In the genomic region with DNA sequence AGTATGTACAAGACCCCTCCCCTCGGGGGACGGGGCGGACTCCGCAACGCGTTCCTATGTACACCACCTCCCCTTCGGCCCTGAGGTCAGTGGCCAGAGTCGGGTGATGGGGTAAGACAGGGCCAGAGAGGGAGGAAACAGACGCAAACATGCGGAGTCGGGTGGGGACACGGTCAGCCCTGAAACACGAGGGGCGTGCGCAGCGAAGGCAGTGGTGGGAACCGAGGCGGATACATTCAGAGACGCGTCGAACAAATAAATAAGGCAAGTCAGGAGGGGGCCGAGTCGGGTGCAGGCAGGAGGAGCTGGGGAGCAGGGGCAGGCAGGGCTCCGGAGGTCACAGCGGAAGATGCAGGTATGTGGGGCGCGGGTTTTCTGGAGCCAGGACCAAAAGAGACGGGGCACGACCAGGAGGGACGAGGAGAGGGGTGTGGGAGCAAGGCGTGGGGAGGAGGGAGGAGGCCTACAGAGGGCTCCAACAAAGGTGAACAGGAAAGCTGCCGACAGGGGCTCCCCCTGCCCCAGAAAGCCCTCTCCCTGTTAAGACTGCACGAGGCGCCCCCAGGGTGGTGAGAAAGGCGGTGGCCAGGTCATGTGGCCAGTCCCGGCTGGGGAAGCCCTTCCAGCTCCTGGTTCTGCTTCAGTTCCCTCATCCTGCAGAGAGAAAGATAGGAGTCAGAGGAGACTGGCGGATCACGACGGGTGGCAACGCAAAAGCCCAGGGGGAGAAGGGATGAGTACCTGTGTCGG, we compare ENCODE assay signal across 8 cellular contexts. TPM values are rescaled to one million over a fixed set of nuclear protein-coding genes. Genes with fewer than 3 reads are reported as not detected.
A peak's percentile ranks its signal among the peaks of the same experiment; 100 is the strongest.
DNase-seq lines count a peak whose midpoint lies in the region; ATAC-seq and TF ChIP-seq lines count a peak whose summit lies in the region.

No MANE protein-coding gene starts in this region.

- intact Hi-C loops in posterior vena cava (cut with DNase I), result no loop called here

- H3K4me3 ChIP-seq in GM06990 (replicated peaks; ENCODE audit: low read depth, low read length) (peak overlapping the region; percentile 75), skeletal muscle cell (ENCODE audit: low read depth, low read length) (peak overlapping the region; percentile 75)

- no peak overlapping the region for H3K4me3 Mint-ChIP-seq in glutamatergic neuron (ENCODE audit: unreplicated experiment)

- peaks cover 21% of the 10 kb centered on the region for H3K27me3 Mint-ChIP-seq in glutamatergic neuron (ENCODE audit: unreplicated experiment)

- DNase-seq in GM06990 (ENCODE audit: extremely low read depth, insufficient read length) (no peak), HT-29 (ENCODE audit: low spot score) (peak; percentile 8), glutamatergic neuron (peak; percentile 64), skeletal muscle cell (ENCODE audit: low read depth) (no peak), middle frontal gyrus (ENCODE audit: extremely low spot score, low spot score) (no peak), posterior vena cava (ENCODE audit: low spot score) (no peak)
- peak; percentile 46 for DNase-seq in activated CD8-positive, alpha-beta memory T cell treated with anti-CD3 and anti-CD28 coated beads, Interleukin-2, amount 50 U/mL, for 4 hours

- H3K36me3 Mint-ChIP-seq in glutamatergic neuron (ENCODE audit: unreplicated experiment), result no peaks in the 10 kb centered on the region

- H3K4me1 Mint-ChIP-seq in glutamatergic neuron (ENCODE audit: low read depth, unreplicated experiment), result peaks cover 20% of the 10 kb centered on the region

- no peak overlapping the region for H3K27ac Mint-ChIP-seq in glutamatergic neuron (ENCODE audit: unreplicated experiment)

- H3K36me3 ChIP-seq in GM06990 (ENCODE audit: control insufficient read depth, insufficient read depth, low read length), result peaks cover 26% of the 10 kb centered on the region

- ATAC-seq in HG02870 (IDR thresholded peaks at IDR 0.05; ENCODE audit: unreplicated experiment), result no peak

- peaks cover 5% of the 10 kb centered on the region for H3K9me3 Mint-ChIP-seq in glutamatergic neuron (ENCODE audit: unreplicated experiment)

- TF ChIP-seq CTCF in GM06990 (IDR thresholded peaks at IDR 0.05; ENCODE audit: insufficient read depth, low read length, poor library complexity, severe bottlenecking) (no peak), glutamatergic neuron (IDR thresholded peaks at IDR 0.05; ENCODE audit: partially characterized antibody, unreplicated experiment) (no peak)

- H3K27me3 ChIP-seq in GM06990 (replicated peaks; ENCODE audit: control insufficient read depth, insufficient read depth, low read length), result no peaks in the 10 kb centered on the region

RNA-seq across cellular contexts. Expression of a gene that starts 0.7 kb away (rescaled TPM):
- total RNA-seq in HT-29 (2014; rRNA removed; shearing (Covaris generic)), result 20.0 and 25.7 TPM in 2 replicates
- total RNA-seq in glutamatergic neuron (ENCODE audit: unreplicated experiment) (69.6 TPM), posterior vena cava (10 to 100 TPM; 47.0 to 50.7 TPM)

RNA-seq across cellular contexts. Expression of a gene that starts 17.4 kb away (rescaled TPM):
- total RNA-seq in HT-29 (2014; rRNA removed; shearing (Covaris generic)), result 2.8 and 4.7 TPM in 2 replicates
- total RNA-seq in glutamatergic neuron (ENCODE audit: unreplicated experiment), result 62.1 TPM
- total RNA-seq in posterior vena cava, result 1 to 10 TPM; 3.2 to 4.3 TPM

RNA-seq across cellular contexts. Expression of a gene that starts 19.1 kb away (rescaled TPM):
- 3.2 and 7.3 TPM in 2 replicates for total RNA-seq in HT-29 (2014; rRNA removed; shearing (Covaris generic))
- total RNA-seq in glutamatergic neuron (ENCODE audit: unreplicated experiment), result 61.4 TPM
- total RNA-seq in posterior vena cava, result 10 to 100 TPM; 52.0 to 72.2 TPM

RNA-seq across cellular contexts. Expression of a gene that starts 20.0 kb away (rescaled TPM):
- total RNA-seq in HT-29 (2014; rRNA removed; shearing (Covaris generic)), result 2,317 and 2,656 TPM in 2 replicates
- total RNA-seq in glutamatergic neuron (ENCODE audit: unreplicated experiment), result 356 TPM
- total RNA-seq in posterior vena cava, result 100 to 1,000 TPM; 582 to 588 TPM

RNA-seq across cellular contexts. Expression of a gene that starts 28.3 kb away (rescaled TPM):
- total RNA-seq in HT-29 (2014; rRNA removed; shearing (Covaris generic)), result 51.1 and 62.9 TPM in 2 replicates
- 96.1 TPM for total RNA-seq in glutamatergic neuron (ENCODE audit: unreplicated experiment)
- total RNA-seq in posterior vena cava, result 10 to 100 TPM; 62.7 to 77.3 TPM

Comparison
In these comparisons a context has a peak if more than half of its experiments do, and no peak if none do; other contexts are left out.
1. DNase-seq: peak in HT-29 (single experiment), activated CD8-positive, alpha-beta memory T cell treated with anti-CD3 and anti-CD28 coated beads, Interleukin-2, amount 50 U/mL, for 4 hours (single experiment) and glutamatergic neuron (single experiment); none in GM06990 (single experiment), skeletal muscle cell (single experiment), middle frontal gyrus (single experiment) and posterior vena cava (single experiment).
2. RNA of a gene that starts 17.4 kb away (total RNA-seq): 62.1 TPM in glutamatergic neuron (single experiment); 3.2 to 4.3 TPM in posterior vena cava and 2.8 to 4.7 TPM in HT-29; every median in the first group is over 10 times any median in the second.